ENCODE assay signal across 11 cellular contexts in the genomic region with DNA sequence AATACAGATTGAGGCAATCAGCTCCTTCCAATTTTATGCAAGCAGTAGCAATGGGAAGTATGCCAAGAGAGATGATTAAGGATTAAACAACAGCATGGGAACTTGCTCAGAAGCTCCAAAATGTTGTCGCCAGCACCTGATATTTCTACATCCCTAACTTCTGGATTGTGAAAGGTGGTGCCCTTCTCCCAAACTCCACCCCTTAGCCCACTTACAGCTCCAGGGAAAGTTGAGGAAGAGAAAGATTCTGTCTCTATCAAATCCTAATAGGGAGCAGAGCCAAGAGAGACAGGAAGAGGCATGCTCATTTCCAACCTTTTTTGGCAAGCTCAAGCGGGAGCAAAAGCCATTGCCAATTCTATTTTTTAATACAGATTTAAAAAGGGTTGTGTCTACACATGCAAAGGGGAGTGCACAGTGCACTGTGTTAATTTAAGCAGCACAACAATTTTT.
A peak's percentile ranks its signal among the peaks of the same experiment; 100 is the strongest.
DNase-seq lines count a peak whose midpoint lies in the region; TF ChIP-seq lines count a peak whose summit lies in the region.
"Had no signal": no experiment of that assay in that cellular context is flagged by ENCODE, and none has a peak within 500 bp of the region (broad histone marks: within the 10 kb centered on the region; RNA-seq: fewer than 3 reads in every experiment).

No MANE protein-coding gene starts in this region.

- POLR2A ChIA-PET in GM10248 (lab: Yijun Ruan, JAX) = no interaction called here

- H2AFZ ChIP-seq in osteoblast (ENCODE audit: low read length) = peak overlapping the region; percentile 61

- no peak overlapping the region for H3K27ac Mint-ChIP-seq in glutamatergic neuron (ENCODE audit: unreplicated experiment)
- H3K27ac Mint-ChIP-seq: activated CD8-positive, alpha-beta memory T cell treated with anti-CD3 and anti-CD28 coated beads, Interleukin-2, amount 10 ng/mL, durations not matched to agents 7 days and 5 days; effector memory CD8-positive, alpha-beta T cell had no signal

- H3K4me3 ChIP-seq in osteoblast (ENCODE audit: insufficient read depth, low read length) = peak overlapping the region; percentile 15
- H3K4me3 ChIP-seq in SJCRH30 = no peak overlapping the region

- H3K36me3 Mint-ChIP-seq in glutamatergic neuron (ENCODE audit: unreplicated experiment) = no peaks in the 10 kb centered on the region

- peaks cover 28% of the 10 kb centered on the region for H3K4me1 ChIP-seq in osteoblast (ENCODE audit: insufficient read depth, low read length)
- peaks cover 12% of the 10 kb centered on the region for H3K4me1 ChIP-seq in SJCRH30

- DNase-seq in D341Med (ENCODE audit: low spot score) = peak; percentile 36
- DNase-seq in NCI-H2081 (lab: John Stamatoyannopoulos, UW) = peak; percentile 49 to 76
- DNase-seq in dermis microvascular lymphatic vessel endothelial cell (ENCODE audit: low read depth in 2 of 2) = peak; percentile 41 to 43
- no peak for DNase-seq in osteoblast (ENCODE audit: insufficient read length, low spot score, missing footprints)
- DNase-seq in glutamatergic neuron = no peak
- DNase-seq in GM10248 (ENCODE audit: extremely low spot score) = no peak
- DNase-seq in activated CD4-positive, alpha-beta T cell treated with anti-CD3 and anti-CD28 coated beads for 1 hour = no peak
- DNase-seq in SJCRH30 = no peak
- DNase-seq: activated CD8-positive, alpha-beta memory T cell treated with anti-CD3 and anti-CD28 coated beads, Interleukin-2, amount 10 ng/mL, durations not matched to agents 7 days and 5 days; effector memory CD8-positive, alpha-beta T cell; GF-D8 had no signal

- H3K27ac ChIP-seq in osteoblast (ENCODE audit: low read depth, low read length) = peak overlapping the region; percentile 40
- H3K27ac ChIP-seq in SJCRH30 = no peak overlapping the region

- CTCF ChIA-PET in GM10248 (lab: Yijun Ruan, JAX) = interaction anchor here (1.3 kb wide), 1 partner anchor 67 kb away, joined by 3 read pairs; no protein-coding TSS in a partner anchor

- no peaks in the 10 kb centered on the region for H3K36me3 ChIP-seq in osteoblast (ENCODE audit: insufficient read depth, low read length)
- no peaks in the 10 kb centered on the region for H3K36me3 ChIP-seq in SJCRH30

- TF ChIP-seq CTCF in osteoblast (IDR thresholded peaks at IDR 0.05; ENCODE audit: extremely low read depth, low read depth, low read length) = no peak
- TF ChIP-seq CTCF in glutamatergic neuron (IDR thresholded peaks at IDR 0.05; ENCODE audit: partially characterized antibody, unreplicated experiment) = no peak
- TF ChIP-seq CTCF in GM10248 (IDR thresholded peaks at IDR 0.05; ENCODE audit: control extremely low read depth, extremely low read depth, low read depth, missing control alignments) = no peak

- H3K9me3 Mint-ChIP-seq in glutamatergic neuron (ENCODE audit: unreplicated experiment) = no peaks in the 10 kb centered on the region
- H3K9me3 Mint-ChIP-seq: effector memory CD8-positive, alpha-beta T cell had no signal

- H3K27me3 ChIP-seq in osteoblast (ENCODE audit: insufficient read depth, low read length) (no peaks in the 10 kb centered on the region), SJCRH30 (no peaks in the 10 kb centered on the region)

- no peak overlapping the region for H3K4me3 Mint-ChIP-seq in glutamatergic neuron (ENCODE audit: unreplicated experiment)
- H3K4me3 Mint-ChIP-seq: activated CD8-positive, alpha-beta memory T cell treated with anti-CD3 and anti-CD28 coated beads, Interleukin-2, amount 10 ng/mL, durations not matched to agents 7 days and 5 days; effector memory CD8-positive, alpha-beta T cell had no signal

- H3K27me3 Mint-ChIP-seq in glutamatergic neuron (ENCODE audit: unreplicated experiment) = no peaks in the 10 kb centered on the region
- H3K27me3 Mint-ChIP-seq: activated CD8-positive, alpha-beta memory T cell treated with anti-CD3 and anti-CD28 coated beads, Interleukin-2, amount 10 ng/mL, durations not matched to agents 7 days and 5 days; effector memory CD8-positive, alpha-beta T cell had no signal

- H3K4me2 ChIP-seq in osteoblast (ENCODE audit: insufficient read depth, low read length) = peak overlapping the region; percentile 77

- no peaks in the 10 kb centered on the region for H4K20me1 ChIP-seq in osteoblast (ENCODE audit: insufficient read depth, low read length)

- H3K4me1 Mint-ChIP-seq in glutamatergic neuron (ENCODE audit: low read depth, unreplicated experiment) = no peaks in the 10 kb centered on the region
- H3K4me1 Mint-ChIP-seq: activated CD8-positive, alpha-beta memory T cell treated with anti-CD3 and anti-CD28 coated beads, Interleukin-2, amount 10 ng/mL, durations not matched to agents 7 days and 5 days had no signal

- no peaks in the 10 kb centered on the region for H3K9me3 ChIP-seq in osteoblast (ENCODE audit: low read depth, low read length)
- H3K9me3 ChIP-seq in SJCRH30 (replicated peaks) = peaks cover 5% of the 10 kb centered on the region; the same call in 1 of the 2 replicates

- no peaks in the 10 kb centered on the region for H3K79me2 ChIP-seq in osteoblast (ENCODE audit: insufficient read depth, low read length)

Comparison
In these comparisons a context has a peak if more than half of its experiments do, and no peak if none do; other contexts are left out.
1. DNase-seq: peak in D341Med (single experiment), NCI-H2081 (2 of 2) and dermis microvascular lymphatic vessel endothelial cell (2 of 2); none in osteoblast (single experiment), glutamatergic neuron (single experiment), GM10248 (single experiment), activated CD4-positive, alpha-beta T cell treated with anti-CD3 and anti-CD28 coated beads for 1 hour (single experiment) and SJCRH30 (0 of 2).